In the genomic region with DNA sequence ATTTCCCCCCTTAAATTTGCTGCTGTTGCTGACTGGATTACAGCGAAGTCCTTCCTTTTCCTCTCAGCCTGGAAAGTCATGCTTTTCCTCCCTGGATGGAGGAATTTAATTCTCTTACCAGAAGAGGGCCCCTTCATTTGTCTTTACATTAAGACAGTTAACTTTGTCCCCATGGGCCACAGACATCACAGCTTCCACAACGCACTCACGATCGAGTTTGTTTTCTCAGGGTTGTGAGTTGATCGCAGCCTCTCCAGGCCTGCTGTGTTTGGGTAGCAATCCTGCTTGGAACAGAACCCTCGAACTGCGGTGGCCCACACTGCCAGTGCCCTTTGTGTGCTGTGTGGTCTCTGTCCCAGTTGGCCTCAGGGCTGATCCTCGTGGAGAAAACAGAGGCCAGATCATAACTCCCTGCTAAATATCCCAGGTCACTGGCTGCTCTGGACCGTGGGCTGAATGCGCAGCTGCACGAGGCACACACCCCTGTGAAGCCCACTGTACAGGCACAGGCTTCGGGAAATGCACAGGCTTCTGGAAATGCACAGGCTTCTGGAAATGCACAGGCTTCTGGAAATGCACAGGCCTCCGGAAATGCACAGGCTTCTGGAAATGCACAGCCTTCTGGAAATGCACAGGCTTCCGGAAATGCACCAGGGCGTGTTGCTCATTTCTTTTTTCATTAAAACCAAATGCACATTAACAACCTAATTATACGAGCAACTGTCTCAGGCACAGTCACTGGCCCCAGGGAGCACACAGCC, we compare ENCODE assay signal across 14 cellular contexts. TPM values are rescaled to one million over a fixed set of nuclear protein-coding genes. Genes with fewer than 3 reads are reported as not detected.
A peak's percentile ranks its signal among the peaks of the same experiment; 100 is the strongest.
DNase-seq lines count a peak whose midpoint lies in the region; ATAC-seq, FAIRE-seq and TF ChIP-seq lines count a peak whose summit lies in the region.
"Had no signal": no experiment of that assay in that cellular context is flagged by ENCODE, and none has a peak within 500 bp of the region (broad histone marks: within the 10 kb centered on the region; RNA-seq: fewer than 3 reads in every experiment).

No MANE protein-coding gene starts in this region.

- TF ChIP-seq POLR2A in suprapubic skin (IDR thresholded peaks at IDR 0.05) (no peak), Peyer's patch (IDR thresholded peaks at IDR 0.05) (no peak)

- DNase-seq in heart right ventricle (no peak), right cardiac atrium (no peak), T-cell (no peak), immature natural killer cell (no peak), type B pancreatic cell (ENCODE audit: extremely low spot score, unreplicated experiment) (no peak), suprapubic skin (ENCODE audit: low spot score in 2 of 2) (no peak), Peyer's patch (no peak), urothelium cell line (ENCODE audit: low spot score) (no peak)
- DNase-seq: activated T-cell treated with anti-CD3 and anti-CD28 coated beads, Interleukin-2, amount 50 U/mL, for 72 hours; cortex of kidney; NCI-H1105 treated with DMSO at 0.1 percent for 48 hours; small intestine had no signal

- no peaks in the 10 kb centered on the region for H3K27me3 ChIP-seq in heart right ventricle
- no peaks in the 10 kb centered on the region for H3K27me3 ChIP-seq in right cardiac atrium (ENCODE audit: control insufficient read depth, insufficient read depth)
- H3K27me3 ChIP-seq in suprapubic skin = no peaks in the 10 kb centered on the region
- no peaks in the 10 kb centered on the region for H3K27me3 ChIP-seq in Peyer's patch

- H3K27ac Mint-ChIP-seq in T-cell (no peak overlapping the region), immature natural killer cell (no peak overlapping the region), type B pancreatic cell (peak overlapping the region; percentile 58)
- H3K27ac Mint-ChIP-seq: activated T-cell treated with anti-CD3 and anti-CD28 coated beads, Interleukin-2, amount 50 U/mL, for 72 hours had no signal

- peaks cover 17 to 24% (median 23%) of the 10 kb centered on the region in 3 donors for H3K4me1 Mint-ChIP-seq in T-cell
- peaks cover 24 to 28% of the 10 kb centered on the region in 2 donors for H3K4me1 Mint-ChIP-seq in immature natural killer cell
- peaks cover 28% of the 10 kb centered on the region for H3K4me1 Mint-ChIP-seq in type B pancreatic cell (ENCODE audit: unreplicated experiment)

- TF ChIP-seq EP300 in suprapubic skin (IDR thresholded peaks at IDR 0.05) = no peak

- H3K4me1 ChIP-seq in heart right ventricle = peaks cover 2 to 43% (median 36%) of the 10 kb centered on the region in 9 donors
- peaks cover 11% of the 10 kb centered on the region for H3K4me1 ChIP-seq in right cardiac atrium (ENCODE audit: control insufficient read depth, insufficient read depth, low read length)
- H3K4me1 ChIP-seq in suprapubic skin = peaks cover 27% of the 10 kb centered on the region
- peaks cover 0 to 24% (median 5%) of the 10 kb centered on the region in 4 donors for H3K4me1 ChIP-seq in Peyer's patch

- no peaks in the 10 kb centered on the region for H3K9me3 Mint-ChIP-seq in T-cell
- H3K9me3 Mint-ChIP-seq in immature natural killer cell = no peaks in the 10 kb centered on the region
- H3K9me3 Mint-ChIP-seq in type B pancreatic cell = no peaks in the 10 kb centered on the region
- H3K9me3 Mint-ChIP-seq: activated T-cell treated with anti-CD3 and anti-CD28 coated beads, Interleukin-2, amount 50 U/mL, for 72 hours had no signal

- peak overlapping the region in 7 of 10 donors; percentile 26 to 67 (median 53) for H3K27ac ChIP-seq in heart right ventricle
- no peak overlapping the region for H3K27ac ChIP-seq in right cardiac atrium (ENCODE audit: low read length)
- no peak overlapping the region for H3K27ac ChIP-seq in suprapubic skin
- no peak overlapping the region for H3K27ac ChIP-seq in Peyer's patch

- no peaks in the 10 kb centered on the region for H3K36me3 ChIP-seq in heart right ventricle
- H3K36me3 ChIP-seq in suprapubic skin = no peaks in the 10 kb centered on the region
- no peaks in the 10 kb centered on the region for H3K36me3 ChIP-seq in Peyer's patch
- H3K36me3 ChIP-seq: gastroesophageal sphincter had no signal

- intact Hi-C loops in heart right ventricle (cut with DNase I) (no loop called here), right cardiac atrium (cut with DNase I) (no loop called here)

- ATAC-seq in heart right ventricle = no peak
- no peak for ATAC-seq in right cardiac atrium
- no peak for ATAC-seq in T-cell (replicated peaks in 1 of 4)
- ATAC-seq: activated T-cell treated with anti-CD3 and anti-CD28 coated beads, Interleukin-2, amount 50 U/mL, for 72 hours; gastroesophageal sphincter; left lobe of liver had no signal

- H3K4me3 Mint-ChIP-seq in T-cell = peak overlapping the region in 2 of 3 donors; percentile 49 to 89
- H3K4me3 Mint-ChIP-seq in immature natural killer cell = peak overlapping the region; percentile 42 to 71 (median 60)
- peak overlapping the region; percentile 80 for H3K4me3 Mint-ChIP-seq in type B pancreatic cell

- POLR2A ChIA-PET in T-cell (lab: Charles Lee) = no interaction called here

- no peaks in the 10 kb centered on the region for H3K9me3 ChIP-seq in heart right ventricle
- no peaks in the 10 kb centered on the region for H3K9me3 ChIP-seq in right cardiac atrium (ENCODE audit: control insufficient read depth, low read length)
- no peaks in the 10 kb centered on the region for H3K9me3 ChIP-seq in suprapubic skin
- H3K9me3 ChIP-seq in Peyer's patch = no peaks in the 10 kb centered on the region
- H3K9me3 ChIP-seq: gastroesophageal sphincter had no signal

- 53% methylated on average over 16 of the region's 16 CpGs for WGBS in heart right ventricle, 2 donors
- 53% methylated on average over 16 of the region's 16 CpGs for WGBS in right cardiac atrium
- 50% methylated on average over 10 of the region's 16 CpGs for WGBS in suprapubic skin

- FAIRE-seq in urothelium cell line (lab: Jason Lieb, UNC) = no peak
- FAIRE-seq: small intestine had no signal

- no peaks in the 10 kb centered on the region for H3K36me3 Mint-ChIP-seq in T-cell
- no peaks in the 10 kb centered on the region for H3K36me3 Mint-ChIP-seq in immature natural killer cell
- peaks cover 3% of the 10 kb centered on the region for H3K36me3 Mint-ChIP-seq in type B pancreatic cell

- H3K27me3 Mint-ChIP-seq in T-cell (peaks cover 4 to 8% of the 10 kb centered on the region in 2 donors), immature natural killer cell (ENCODE audit: low read depth in 3 of 3) (peaks cover 0 to 23% (median 22%) of the 10 kb centered on the region in 3 donors), type B pancreatic cell (peaks cover 21% of the 10 kb centered on the region)

- no peak overlapping the region for H3K4me3 ChIP-seq in heart right ventricle
- H3K4me3 ChIP-seq in right cardiac atrium (ENCODE audit: low read length) = no peak overlapping the region
- no peak overlapping the region for H3K4me3 ChIP-seq in suprapubic skin
- no peak overlapping the region for H3K4me3 ChIP-seq in Peyer's patch
- H3K4me3 ChIP-seq: gastroesophageal sphincter had no signal

- TF ChIP-seq CTCF in heart right ventricle (IDR thresholded peaks at IDR 0.05) (peak in 1 of 9 donors; percentile 12), type B pancreatic cell (conservative IDR thresholded peaks at IDR 0.05) (peak; percentile 14), suprapubic skin (IDR thresholded peaks at IDR 0.05) (no peak), Peyer's patch (IDR thresholded peaks at IDR 0.05) (no peak)

- CTCF ChIA-PET in T-cell (lab: Charles Lee) = no interaction called here

RNA-seq across cellular contexts. Expression of a gene that starts 2.2 kb away (rescaled TPM):
- 100 to 1,000 TPM in 6 of 10 donors, 10 to 100 TPM in 4; 86.9 to 174 (median 107) TPM for total RNA-seq in heart right ventricle
- polyA plus RNA-seq in heart right ventricle = 100 to 1,000 TPM in 1 of 2 donors, 10 to 100 TPM in 1; 24.7 to 317 TPM
- 100 to 1,000 TPM in 3 of 4 donors, 10 to 100 TPM in 1; 86.7 to 148 (median 133) TPM for total RNA-seq in right cardiac atrium
- polyA plus RNA-seq in right cardiac atrium = 75.7 TPM
- total RNA-seq in T-cell = 10 to 100 TPM; 32.6 to 72.3 (median 50.9) TPM
- 100 to 1,000 TPM; 216 to 424 (median 229) TPM for polyA plus RNA-seq in immature natural killer cell
- total RNA-seq in type B pancreatic cell (ENCODE audit: low replicate concordance) = 208 and 281 TPM in 2 replicates
- total RNA-seq in suprapubic skin = 10 to 100 TPM; 40.2 to 77.5 (median 63.1) TPM
- 10 to 100 TPM; 63.7 to 91.1 (median 77.9) TPM for total RNA-seq in Peyer's patch

Comparison
In these comparisons a context has a peak if more than half of its experiments do, and no peak if none do; other contexts are left out.
1. H3K27ac ChIP-seq: peak in heart right ventricle (7 of 10); none in right cardiac atrium (single experiment), suprapubic skin (single experiment) and Peyer's patch (0 of 4).
2. Peak in every context shown above with its lines, with median percentiles within 50 percentile points of each other: H3K4me3 Mint-ChIP-seq.